ENCODE assay signal across 8 cellular contexts in genomic region chr3:155743616-155744015, GRCh38. TPM values are rescaled to one million over a fixed set of nuclear protein-coding genes. Genes with fewer than 3 reads are reported as not detected.
DNase-seq lines count a peak whose midpoint lies in the region; ATAC-seq and TF ChIP-seq lines count a peak whose summit lies in the region.

No MANE protein-coding gene starts in this region.

- H3K4me1 ChIP-seq in BE2C = no peaks in the 10 kb centered on the region
- H3K4me1 ChIP-seq in naive thymus-derived CD4-positive, alpha-beta T cell (ENCODE audit: control insufficient read depth in 2 of 2, insufficient read depth in 2 of 2, low read length in 2 of 2) = peaks cover 5 to 13% of the 10 kb centered on the region in 2 donors

- peaks cover 34% of the 10 kb centered on the region for H3K27me3 Mint-ChIP-seq in IgD-negative memory B cell
- peaks cover 82% of the 10 kb centered on the region for H3K27me3 Mint-ChIP-seq in central memory CD8-positive, alpha-beta T cell
- peaks cover 44 to 82% (median 53%) of the 10 kb centered on the region in 5 donors for H3K27me3 Mint-ChIP-seq in naive thymus-derived CD4-positive, alpha-beta T cell

- TF ChIP-seq CTCF in BE2C (IDR thresholded peaks at IDR 0.05; ENCODE audit: low read depth, low read length) = no peak

- no peaks in the 10 kb centered on the region for H3K36me3 ChIP-seq in BE2C
- no peaks in the 10 kb centered on the region for H3K36me3 ChIP-seq in naive thymus-derived CD4-positive, alpha-beta T cell (ENCODE audit: control insufficient read depth in 2 of 3, insufficient read depth in 3 of 3, low read length in 3 of 3)

- no peak for DNase-seq in BE2C
- no peak for DNase-seq in central memory CD8-positive, alpha-beta T cell (ENCODE audit: low spot score in 2 of 2)
- peak in 2 of 9 donors; percentile 4 to 9 for DNase-seq in naive thymus-derived CD4-positive, alpha-beta T cell
- DNase-seq in OCI-M2 (lab: John Stamatoyannopoulos, UW; ENCODE audit: unreplicated experiment) = no peak
- no peak for DNase-seq in NK-92 treated with Interleukin-12 subunit alpha and Interleukin-12 subunit beta, amount 100 ng/mL, for 24 hours (lab: John Stamatoyannopoulos, UW)
- no peak for DNase-seq in head of caudate nucleus
- no peak for DNase-seq in NCI-H526 treated with DMSO at 0.1 percent for 48 hours (lab: John Stamatoyannopoulos, UW)

- POLR2A ChIA-PET in naive thymus-derived CD4-positive, alpha-beta T cell (lab: Charles Lee) = no interaction called here

- peak overlapping the region in 1 of 3 donors; percentile 65 for H3K27ac Mint-ChIP-seq in IgD-negative memory B cell
- no peak overlapping the region for H3K27ac Mint-ChIP-seq in central memory CD8-positive, alpha-beta T cell (ENCODE audit: low read depth)
- H3K27ac Mint-ChIP-seq in naive thymus-derived CD4-positive, alpha-beta T cell = peak overlapping the region in 3 of 9 donors; percentile 17 to 51 (median 30)

- peak overlapping the region; percentile 82 for H3K4me3 ChIP-seq in BE2C (ENCODE audit: low read depth, low read length)
- peak overlapping the region; percentile 80 for H3K4me3 ChIP-seq in naive thymus-derived CD4-positive, alpha-beta T cell (ENCODE audit: low read length)

- intact Hi-C loops in naive thymus-derived CD4-positive, alpha-beta T cell (cut with micrococcal nuclease) = loop anchor here (1.0 to 5.0 kb wide), 3 partner anchors 64 to 127 kb away; partner anchors contain the start of genes C3orf33 (in 1 of the 2), GMPS (in 1 of the 2) and SLC33A1 (in 1 of the 2)
- intact Hi-C loops in head of caudate nucleus (cut with DNase I) = no loop called here

- no peak for ATAC-seq in central memory CD8-positive, alpha-beta T cell (replicated peaks; ENCODE audit: extremely low read depth, poor library complexity, severe bottlenecking)
- ATAC-seq in naive thymus-derived CD4-positive, alpha-beta T cell = no peak

- H3K36me3 Mint-ChIP-seq in IgD-negative memory B cell = no peaks in the 10 kb centered on the region
- peaks cover 7% of the 10 kb centered on the region for H3K36me3 Mint-ChIP-seq in central memory CD8-positive, alpha-beta T cell (ENCODE audit: insufficient read depth)
- H3K36me3 Mint-ChIP-seq in naive thymus-derived CD4-positive, alpha-beta T cell = no peaks in the 10 kb centered on the region

- peaks cover 8 to 31% (median 21%) of the 10 kb centered on the region in 3 donors for H3K4me1 Mint-ChIP-seq in IgD-negative memory B cell
- peaks cover 17% of the 10 kb centered on the region for H3K4me1 Mint-ChIP-seq in central memory CD8-positive, alpha-beta T cell
- peaks cover 12 to 27% (median 17%) of the 10 kb centered on the region in 7 donors for H3K4me1 Mint-ChIP-seq in naive thymus-derived CD4-positive, alpha-beta T cell

- H3K4me3 Mint-ChIP-seq in IgD-negative memory B cell = peak overlapping the region; percentile 89 to 97 (median 96)
- peak overlapping the region; percentile 88 for H3K4me3 Mint-ChIP-seq in central memory CD8-positive, alpha-beta T cell
- peak overlapping the region; percentile 84 to 93 (median 92) for H3K4me3 Mint-ChIP-seq in naive thymus-derived CD4-positive, alpha-beta T cell

- CTCF ChIA-PET in naive thymus-derived CD4-positive, alpha-beta T cell (lab: Charles Lee) = no interaction called here

- H3K27me3 ChIP-seq in BE2C = peaks cover 66% of the 10 kb centered on the region
- peaks cover 5 to 11% of the 10 kb centered on the region in 2 donors for H3K27me3 ChIP-seq in naive thymus-derived CD4-positive, alpha-beta T cell (ENCODE audit: control insufficient read depth in 2 of 2, insufficient read depth in 2 of 2, low read length in 2 of 2)

- H3K9me3 Mint-ChIP-seq in IgD-negative memory B cell = peaks cover 0 to 2% (median 0%) of the 10 kb centered on the region in 3 donors
- no peaks in the 10 kb centered on the region for H3K9me3 Mint-ChIP-seq in central memory CD8-positive, alpha-beta T cell
- no peaks in the 10 kb centered on the region for H3K9me3 Mint-ChIP-seq in naive thymus-derived CD4-positive, alpha-beta T cell

- H3K9me3 ChIP-seq in BE2C = no peaks in the 10 kb centered on the region
- no peaks in the 10 kb centered on the region for H3K9me3 ChIP-seq in naive thymus-derived CD4-positive, alpha-beta T cell (ENCODE audit: control insufficient read depth in 2 of 3, low read length in 3 of 3)

- H3K27ac ChIP-seq in naive thymus-derived CD4-positive, alpha-beta T cell (ENCODE audit: low read depth, low read length) = peak overlapping the region; percentile 37

RNA-seq across cellular contexts. Expression of gene PLCH1, which starts 1.3 kb away (rescaled TPM):
- polyA plus RNA-seq in BE2C (2012; ENCODE audit: insufficient read depth, insufficient read length, low read depth) = not detected
- not detected for polyA plus RNA-seq in IgD-negative memory B cell
- total RNA-seq in naive thymus-derived CD4-positive, alpha-beta T cell = under 1 TPM in 1 of 5 experiments, not detected in 4; 0.56 TPM
- not detected for polyA plus RNA-seq in naive thymus-derived CD4-positive, alpha-beta T cell
